8 cellular contexts compared by ENCODE assay signal in the genomic region with DNA sequence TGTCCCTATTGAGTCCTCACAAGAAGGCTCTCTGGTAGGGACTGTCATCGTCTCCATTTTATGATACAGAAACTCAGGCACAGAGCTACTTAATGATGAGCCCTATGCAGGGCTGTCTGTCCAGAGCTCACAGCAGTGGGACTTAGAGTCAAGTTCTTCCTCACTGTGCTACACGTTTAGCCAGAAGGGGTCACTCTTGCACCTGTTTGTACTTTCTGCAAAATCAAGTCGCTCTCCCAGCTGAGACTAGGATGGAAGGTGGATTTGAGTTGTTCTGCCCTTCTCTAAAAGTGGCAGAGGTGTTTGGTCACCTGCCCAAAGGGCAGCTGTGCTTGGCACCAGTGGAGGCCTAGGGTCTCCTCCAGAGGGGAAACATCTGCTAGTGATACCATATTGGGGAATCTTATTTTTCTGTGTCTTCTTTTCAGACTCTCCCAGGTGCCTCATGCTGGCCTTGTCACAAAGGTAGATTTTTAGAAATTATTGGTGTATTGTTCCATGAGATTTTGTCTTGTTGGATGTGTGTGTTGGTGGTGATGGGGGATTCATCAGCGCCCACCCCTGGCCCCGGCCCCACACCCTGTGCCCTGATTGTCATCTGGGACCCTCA.
DNase-seq lines count a peak whose midpoint lies in the region; ATAC-seq and TF ChIP-seq lines count a peak whose summit lies in the region.

No MANE protein-coding gene starts in this region.

- no peak overlapping the region for H3K27ac Mint-ChIP-seq in T-helper 17 cell

- DNase-seq in GM10266 (ENCODE audit: extremely low spot score) (peak; percentile 53), NCI-H1092 (lab: John Stamatoyannopoulos, UW) (peak; percentile 46), T-helper 17 cell (peak in 1 of 3 donors; percentile 29), T47D (ENCODE audit: low read depth in 1 of 2, low spot score in 1 of 2) (peak; percentile 90 to 93), inferior parietal cortex (ENCODE audit: extremely low spot score) (peak; percentile 81)
- peak; percentile 36 to 60 for DNase-seq in stimulated activated CD4-positive, alpha-beta T cell treated with anti-CD3 and anti-CD28 coated beads, Interleukin-2, amount 100 ng/mL, for 24 hours

- ATAC-seq in T-helper 17 cell: peak; percentile 65
- ATAC-seq in HG03108 (IDR thresholded peaks at IDR 0.05; ENCODE audit: unreplicated experiment): no peak

- H3K4me1 Mint-ChIP-seq in T-helper 17 cell: peaks cover 2% of the 10 kb centered on the region

- H3K36me3 Mint-ChIP-seq in T-helper 17 cell (ENCODE audit: low read depth): peaks cover 7% of the 10 kb centered on the region

- no peaks in the 10 kb centered on the region for H3K27me3 Mint-ChIP-seq in T-helper 17 cell

- no peaks in the 10 kb centered on the region for H3K9me3 ChIP-seq in T-helper 17 cell (ENCODE audit: control insufficient read depth, low read length, poor library complexity, severe bottlenecking)

- H3K4me3 Mint-ChIP-seq in T-helper 17 cell: no peak overlapping the region

- no peak overlapping the region for H3K27ac ChIP-seq in 22Rv1

- TF ChIP-seq CTCF in 22Rv1 (IDR thresholded peaks at IDR 0.05) (peak; percentile 83), GM10266 (IDR thresholded peaks at IDR 0.05; ENCODE audit: control insufficient read depth, insufficient read depth, low read depth, missing control alignments) (peak; percentile 59)

- in situ Hi-C loops in T47D (cut with HindIII; ENCODE audit: low pct_unique_long_range_greater_than_20kb, low sequenced_read_pairs): no loop called here
